In genomic region chr16:34078697-34079096, GRCh38 we compare ENCODE assay signal across 1 cellular context.
TF ChIP-seq lines count a peak whose summit lies in the region.

No MANE protein-coding gene starts in this region.

TF ChIP-seq in SK-N-SH, 30 proteins besides CTCF, POLR2A, EP300 and RAD21 (continued from another document):
- TF ChIP-seq FOSL2 (IDR thresholded peaks at IDR 0.05; ENCODE audit: borderline replicate concordance, low read depth), result no peak
- TF ChIP-seq TCF12 (IDR thresholded peaks at IDR 0.05), result no peak
- no peak for TF ChIP-seq PBX3 (IDR thresholded peaks at IDR 0.05)
- no peak for TF ChIP-seq ZBTB33 (IDR thresholded peaks at IDR 0.05; ENCODE audit: borderline replicate concordance, low read depth)
- no peak for TF ChIP-seq TAF1 (IDR thresholded peaks at IDR 0.05; ENCODE audit: borderline replicate concordance, low read depth, low read length)
